Comparison of ENCODE assay signal across 26 cellular contexts in genomic region chr6:85300581-85300980, GRCh38.
"Had no signal": no experiment of that assay in that cellular context is flagged by ENCODE, and none has a peak within 500 bp of the region (broad histone marks: within the 10 kb centered on the region; RNA-seq: fewer than 3 reads in every experiment).

No MANE protein-coding gene starts in this region.

- DNase-seq: hippocampal formation; kidney; left colon; left lung; midbrain; mucosa of descending colon; naive thymus-derived CD8-positive, alpha-beta T cell; nucleus accumbens; pancreas; posterior cingulate gyrus; retina; right cardiac atrium; stimulated activated CD4-positive, alpha-beta T cell treated with anti-CD3 and anti-CD28 coated beads, Interleukin-1b, Interleukin-23, amount 100 ng/mL, for 48 hours; stimulated activated CD4-positive, alpha-beta T cell treated with anti-CD3 and anti-CD28 coated beads, Interleukin-2, amount 100 ng/mL, for 48 hours; stimulated activated CD4-positive, alpha-beta T cell treated with anti-CD3 and anti-CD28 coated beads, Interleukin-4, amount 100 ng/mL, for 4 hours; stimulated activated CD8-positive, alpha-beta memory T cell treated with anti-CD3 and anti-CD28 coated beads, Interleukin-4, amount 100 ng/mL, for 48 hours; stimulated activated naive CD4-positive, alpha-beta T cell treated with Interleukin-2 at 50 U/mL for 16 hours; stimulated activated naive CD8-positive, alpha-beta T cell treated with anti-CD3 and anti-CD28 coated beads, Interleukin-15, amount 100 ng/mL, for 72 hours; substantia nigra; upper lobe of left lung had no signal

- H3K4me1 ChIP-seq: left lung, pancreas, prostate gland, tibial nerve, upper lobe of left lung, vagina had no signal

- ATAC-seq: left colon; left lung; mucosa of descending colon; naive thymus-derived CD8-positive, alpha-beta T cell; pancreas; right cardiac atrium; stimulated activated memory B cell treated with anti-CD40 and anti-IgM and Interleukin-4, amounts not matched to agents 10 μg/mL and 1 μg/mL and 100 μg/mL, for 72 hours; stimulated activated naive CD8-positive, alpha-beta T cell treated with anti-CD3 and anti-CD28 coated beads, Interleukin-15, amount 100 ng/mL, for 72 hours had no signal

- H3K4me2 ChIP-seq: smooth muscle cell had no signal

- H3K36me3 ChIP-seq: left lung, pancreas, prostate gland, tibial nerve, upper lobe of left lung, vagina had no signal

- H3K27ac ChIP-seq: left lung, pancreas, prostate gland, tibial nerve, upper lobe of left lung, vagina had no signal

- FAIRE-seq: kidney, pancreas had no signal

- H3K27me3 ChIP-seq: left lung, pancreas, tibial nerve, upper lobe of left lung, vagina had no signal

- H3K9me3 ChIP-seq: left lung, mucosa of descending colon, pancreas, prostate gland, upper lobe of left lung, vagina had no signal

- H3K4me3 ChIP-seq: left lung, lung, mucosa of descending colon, pancreas, prostate gland, smooth muscle cell, tibial nerve, upper lobe of left lung, vagina had no signal
